In genomic region chr2:71370015-71370414, GRCh38 we compare ENCODE assay signal across 29 cellular contexts.
"Had no signal": no experiment of that assay in that cellular context is flagged by ENCODE, and none has a peak within 500 bp of the region (broad histone marks: within the 10 kb centered on the region; RNA-seq: fewer than 3 reads in every experiment).

No MANE protein-coding gene starts in this region.

- H3K27ac ChIP-seq: heart left ventricle, left lung, pancreas, right atrium auricular region, skin epidermis, tibial nerve, uterus had no signal

- H3K4me1 Mint-ChIP-seq: mesothelial cell of epicardium, nephron, neural crest cell had no signal

- H3K9me3 ChIP-seq: heart left ventricle, left lung, pancreas, right atrium auricular region, tibial nerve, uterus had no signal

- H3K4me1 ChIP-seq: left lung, pancreas, right atrium auricular region, uterus had no signal

- H3K27me3 ChIP-seq: heart left ventricle, left lung, pancreas, right atrium auricular region, tibial nerve, uterus had no signal

- FAIRE-seq: islet of Langerhans, pancreas had no signal

- H3K27ac Mint-ChIP-seq: mesothelial cell of epicardium; nephron; stimulated activated effector memory CD8-positive, alpha-beta T cell treated with anti-CD3 and anti-CD28 coated beads, Interleukin-12 subunit alpha, Interleukin-12 subunit beta, amount 100 ng/mL, for 72 hours; stimulated activated naive CD8-positive, alpha-beta T cell treated with anti-CD3 and anti-CD28 coated beads, Interleukin-15, Interleukin-2, amounts not matched to agents 100 ng/mL and 50 ng/mL, for 24 hours; type B pancreatic cell had no signal

- H3K4me3 ChIP-seq: heart left ventricle, left lung, lung, pancreas, right atrium auricular region, skin epidermis, tibial nerve, uterus had no signal

- ATAC-seq: heart left ventricle; left colon; left lung; pancreas; sciatic nerve; stimulated activated effector memory CD8-positive, alpha-beta T cell treated with anti-CD3 and anti-CD28 coated beads, Interleukin-12 subunit alpha, Interleukin-12 subunit beta, amount 100 ng/mL, for 72 hours had no signal

- H3K27me3 Mint-ChIP-seq: naive B cell; stimulated activated naive CD8-positive, alpha-beta T cell treated with anti-CD3 and anti-CD28 coated beads, Interleukin-15, Interleukin-2, amounts not matched to agents 100 ng/mL and 50 ng/mL, for 24 hours; type B pancreatic cell had no signal

- DNase-seq: heart left ventricle; hypothalamus; immature natural killer cell; kidney; left colon; left lung; mesendoderm; naive B cell; nucleus accumbens; pancreas; posterior cingulate gyrus; stimulated activated CD4-positive, alpha-beta T cell treated with anti-CD3 and anti-CD28 coated beads, Interleukin-12 subunit alpha, Interleukin-12 subunit beta, amount 100 ng/mL, for 4 hours; stimulated activated CD4-positive, alpha-beta T cell treated with anti-CD3 and anti-CD28 coated beads, Interleukin-15, amount 100 ng/mL, for 24 hours; stimulated activated CD4-positive, alpha-beta T cell treated with anti-CD3 and anti-CD28 coated beads, Interleukin-2, amount 100 ng/mL, for 24 hours; stimulated activated CD4-positive, alpha-beta T cell treated with anti-CD3 and anti-CD28 coated beads, Interleukin-4, amount 100 ng/mL, for 1 hour; stimulated activated naive CD4-positive, alpha-beta T cell; uterus had no signal

- H3K9me3 Mint-ChIP-seq: immature natural killer cell; mesothelial cell of epicardium; naive B cell; nephron; neural crest cell; stimulated activated effector memory CD8-positive, alpha-beta T cell treated with anti-CD3 and anti-CD28 coated beads, Interleukin-12 subunit alpha, Interleukin-12 subunit beta, amount 100 ng/mL, for 72 hours; stimulated activated naive CD8-positive, alpha-beta T cell treated with anti-CD3 and anti-CD28 coated beads, Interleukin-15, Interleukin-2, amounts not matched to agents 100 ng/mL and 50 ng/mL, for 24 hours; type B pancreatic cell had no signal

- H3K4me3 Mint-ChIP-seq: immature natural killer cell; mesothelial cell of epicardium; nephron; neural crest cell; stimulated activated effector memory CD8-positive, alpha-beta T cell treated with anti-CD3 and anti-CD28 coated beads, Interleukin-12 subunit alpha, Interleukin-12 subunit beta, amount 100 ng/mL, for 72 hours; stimulated activated naive CD8-positive, alpha-beta T cell treated with anti-CD3 and anti-CD28 coated beads, Interleukin-15, Interleukin-2, amounts not matched to agents 100 ng/mL and 50 ng/mL, for 24 hours; type B pancreatic cell had no signal

- H3K36me3 ChIP-seq: uterus had no signal
